ENCODE assay signal across 8 cellular contexts in genomic region chr19:12891553-12892021, GRCh38. TPM values are rescaled to one million over a fixed set of nuclear protein-coding genes. Genes with fewer than 3 reads are reported as not detected.
DNase-seq lines count a peak whose midpoint lies in the region; ATAC-seq and TF ChIP-seq lines count a peak whose summit lies in the region.

No MANE protein-coding gene starts in this region.

- H3K9me3 ChIP-seq in SU-DHL-6 (ENCODE audit: insufficient read depth, low read length), result no peaks in the 10 kb centered on the region

- H3F3A ChIP-seq in SU-DHL-6 (ENCODE audit: insufficient read depth), result no peaks in the 10 kb centered on the region

- H2AFZ ChIP-seq in SU-DHL-6 (ENCODE audit: low read depth, low read length, severe bottlenecking), result no peak overlapping the region

- no peaks in the 10 kb centered on the region for H4K20me1 ChIP-seq in SU-DHL-6 (ENCODE audit: low read depth, low read length)

- H3K4me2 ChIP-seq in SU-DHL-6 (ENCODE audit: low read depth, low read length, poor library complexity, severe bottlenecking), result peak overlapping the region; percentile 88

- H3K9ac ChIP-seq in SU-DHL-6 (ENCODE audit: low read length), result peak overlapping the region; percentile 57

- H3K36me3 ChIP-seq in SU-DHL-6 (ENCODE audit: low read length), result no peaks in the 10 kb centered on the region

- H3K27me3 ChIP-seq in SU-DHL-6 (ENCODE audit: low read length), result no peaks in the 10 kb centered on the region

- no peak overlapping the region for H3K27ac ChIP-seq in SU-DHL-6 (ENCODE audit: low read depth, low read length)

- peaks cover 7% of the 10 kb centered on the region for H3K79me2 ChIP-seq in SU-DHL-6 (ENCODE audit: insufficient read depth, low read length)

- H3K9me2 ChIP-seq in SU-DHL-6 (replicated peaks; ENCODE audit: insufficient read depth, low read length), result no peaks in the 10 kb centered on the region

- peak overlapping the region; percentile 64 for H3K4me3 ChIP-seq in SU-DHL-6 (ENCODE audit: insufficient read depth, low read length, poor library complexity, severe bottlenecking)
- H3K4me3 ChIP-seq in fibroblast of villous mesenchyme (ENCODE audit: low read depth, low read length), result peak overlapping the region; percentile 94
- peak overlapping the region; percentile 92 for H3K4me3 ChIP-seq in skeletal muscle cell (ENCODE audit: low read depth, low read length)

- TF ChIP-seq CTCF in SU-DHL-6 (IDR thresholded peaks at IDR 0.05; ENCODE audit: insufficient read depth, low read length, poor library complexity, severe bottlenecking) (no peak), fibroblast of villous mesenchyme (IDR thresholded peaks at IDR 0.05; ENCODE audit: insufficient read depth, low read depth, low read length) (no peak)

- DNase-seq in fibroblast of villous mesenchyme (ENCODE audit: low read depth) (no peak), skeletal muscle cell (ENCODE audit: low read depth) (no peak), A172 (ENCODE audit: low spot score) (no peak), NCI-H1436 treated with DMSO at 0.1 percent for 48 hours (lab: John Stamatoyannopoulos, UW) (no peak)
- no peak for DNase-seq in stimulated activated naive CD4-positive, alpha-beta T cell (lab: John Stamatoyannopoulos, UW)

- ATAC-seq in GM19035 (IDR thresholded peaks at IDR 0.05; ENCODE audit: unreplicated experiment) (peak; percentile 2), GM19328 (IDR thresholded peaks at IDR 0.05; ENCODE audit: unreplicated experiment) (no peak)

RNA-seq across cellular contexts. Expression of gene GCDH, which starts 0.6 kb away (rescaled TPM):
- total RNA-seq in fibroblast of villous mesenchyme, result 17.3 and 19.6 TPM in 2 replicates
- 25.0 and 25.8 TPM in 2 replicates for total RNA-seq in A172 (2014; rRNA removed; shearing (Covaris generic))

RNA-seq across cellular contexts. Expression of gene KLF1, which starts 4.6 kb away (rescaled TPM):
- not detected in 2 replicates for total RNA-seq in fibroblast of villous mesenchyme
- total RNA-seq in A172 (2014; rRNA removed; shearing (Covaris generic)), result not detected in 2 replicates

RNA-seq across cellular contexts. Expression of gene DNASE2, which starts 10.3 kb away (rescaled TPM):
- 14.7 and 18.7 TPM in 2 replicates for total RNA-seq in fibroblast of villous mesenchyme
- 61.3 and 74.4 TPM in 2 replicates for total RNA-seq in A172 (2014; rRNA removed; shearing (Covaris generic))

RNA-seq across cellular contexts. Expression of gene SYCE2, which starts 27.5 kb away (rescaled TPM):
- total RNA-seq in fibroblast of villous mesenchyme, result under 0.01 TPM in 2 replicates
- 0.12 and 0.28 TPM in 2 replicates for total RNA-seq in A172 (2014; rRNA removed; shearing (Covaris generic))

RNA-seq across cellular contexts. Expression of gene FARSA, which starts 41.9 kb away (rescaled TPM):
- 65.2 and 70.2 TPM in 2 replicates for total RNA-seq in fibroblast of villous mesenchyme
- total RNA-seq in A172 (2014; rRNA removed; shearing (Covaris generic)), result 98.2 and 99.1 TPM in 2 replicates
